ENCODE assay signal across 1 cellular context in genomic region chr12:47272412-47273190, GRCh38.
TF ChIP-seq lines count a peak whose summit lies in the region.

No MANE protein-coding gene starts in this region.

TF ChIP-seq in GM23338, 12 proteins besides CTCF, POLR2A, EP300 and RAD21 (continued from another document):
- TF ChIP-seq STAT1 (IDR thresholded peaks at IDR 0.05; ENCODE audit: unreplicated experiment) (no peak), EZH2phosphoT487 (IDR thresholded peaks at IDR 0.05; ENCODE audit: unreplicated experiment) (no peak)
